Comparison of ENCODE assay signal across 27 cellular contexts in genomic region chr2:172753610-172754009, GRCh38. TPM values are rescaled to one million over a fixed set of nuclear protein-coding genes. Genes with fewer than 3 reads are reported as not detected.
DNase-seq lines count a peak whose midpoint lies in the region; ATAC-seq, FAIRE-seq and TF ChIP-seq lines count a peak whose summit lies in the region.
"Had no signal": no experiment of that assay in that cellular context is flagged by ENCODE, and none has a peak within 500 bp of the region (broad histone marks: within the 10 kb centered on the region; RNA-seq: fewer than 3 reads in every experiment).

No MANE protein-coding gene starts in this region.

- H3K36me3 ChIP-seq in pancreas: no peaks in the 10 kb centered on the region
- H3K36me3 ChIP-seq: BLaER1 treated with 17β-estradiol and CSF1 and Interleukin-3, amounts not matched to agents 10 nM and 100 nM; Peyer's patch had no signal

- no peaks in the 10 kb centered on the region for H3K9me3 ChIP-seq in pancreas
- H3K9me3 ChIP-seq: A549, Peyer's patch had no signal

- 82 to 83% methylated on average over 3 of the region's 3 CpGs for WGBS in pancreas, 2 donors

- no peaks in the 10 kb centered on the region for H3K4me1 Mint-ChIP-seq in type B pancreatic cell (ENCODE audit: unreplicated experiment)
- H3K4me1 Mint-ChIP-seq: CD8-positive, alpha-beta memory T cell; T-cell had no signal

- no peak for TF ChIP-seq CTCF in pancreas (IDR thresholded peaks at IDR 0.05)
- TF ChIP-seq CTCF in type B pancreatic cell (conservative IDR thresholded peaks at IDR 0.05): no peak

- intact Hi-C loops in pancreas (cut with DNase I): no loop called here

- FAIRE-seq in pancreas (lab: Jason Lieb, UNC): peak; percentile 26
- FAIRE-seq: A549, GM19239 had no signal

- H3K4me1 ChIP-seq in pancreas: no peaks in the 10 kb centered on the region
- H3K4me1 ChIP-seq: A549; BLaER1 treated with 17β-estradiol and CSF1 and Interleukin-3, amounts not matched to agents 10 nM and 100 nM; Peyer's patch had no signal

- ATAC-seq in pancreas: no peak
- ATAC-seq: A549, HCT116, Right ventricle myocardium inferior, T-cell had no signal

- H3K27me3 Mint-ChIP-seq in type B pancreatic cell: no peaks in the 10 kb centered on the region

- H3K36me3 Mint-ChIP-seq in type B pancreatic cell: no peaks in the 10 kb centered on the region
- H3K36me3 Mint-ChIP-seq: IgD-negative memory B cell, T-cell had no signal

- H3K27ac ChIP-seq in pancreas (no peak overlapping the region), substantia nigra (ENCODE audit: low read depth, low read length, poor library complexity, severe bottlenecking) (no peak overlapping the region)
- H3K27ac ChIP-seq: A549; BLaER1 treated with 17β-estradiol and CSF1 and Interleukin-3, amounts not matched to agents 10 nM and 100 nM; Peyer's patch; SK-N-MC had no signal

- no peaks in the 10 kb centered on the region for H3K9me3 Mint-ChIP-seq in type B pancreatic cell
- H3K9me3 Mint-ChIP-seq: T-cell had no signal

- peak; percentile 11 for DNase-seq in SIG-M5 treated with dmso at 0.1 percent for 504 hours (lab: John Stamatoyannopoulos, UW; ENCODE audit: unreplicated experiment)
- DNase-seq in SIG-M5 (lab: John Stamatoyannopoulos, UW): no peak
- peak; percentile 44 for DNase-seq in MV-4-11 (lab: John Stamatoyannopoulos, UW)
- DNase-seq in OCI-M1 (lab: John Stamatoyannopoulos, UW): peak; percentile 77
- no peak for DNase-seq in pancreas
- no peak for DNase-seq in NCI-H2227 treated with DMSO at 0.1 percent for 48 hours (lab: John Stamatoyannopoulos, UW)
- no peak for DNase-seq in substantia nigra (lab: John Stamatoyannopoulos, UW)
- DNase-seq in type B pancreatic cell (ENCODE audit: extremely low spot score, unreplicated experiment): no peak
- DNase-seq: CD8-positive, alpha-beta memory T cell; DMS79; GOT3; NCI-H1048; NCI-H1436 treated with DMSO at 0.1 percent for 48 hours; NCI-H2029; NCI-H2171; NCI-H446 treated with DMSO at 0.1 percent for 48 hours; NCI-H82; Peyer's patch; T-cell; T-helper 9 cell had no signal

- H3K27me3 ChIP-seq in pancreas: no peaks in the 10 kb centered on the region
- H3K27me3 ChIP-seq: BLaER1 treated with 17β-estradiol and CSF1 and Interleukin-3, amounts not matched to agents 10 nM and 100 nM; Peyer's patch had no signal

- no peak overlapping the region for H3K27ac Mint-ChIP-seq in type B pancreatic cell
- H3K27ac Mint-ChIP-seq: CD8-positive, alpha-beta memory T cell; IgD-negative memory B cell; T-cell had no signal

- H3K4me3 ChIP-seq in pancreas: no peak overlapping the region
- H3K4me3 ChIP-seq: A549; BLaER1 treated with 17β-estradiol and CSF1 and Interleukin-3, amounts not matched to agents 10 nM and 100 nM; Peyer's patch; SK-N-MC had no signal

- no peak overlapping the region for H3K4me3 Mint-ChIP-seq in type B pancreatic cell
- H3K4me3 Mint-ChIP-seq: CD8-positive, alpha-beta memory T cell; IgD-negative memory B cell; T-cell had no signal

RNA-seq across cellular contexts. Expression of gene RAPGEF4, which starts 18.0 kb away (rescaled TPM):
- 1 to 10 TPM; 2.9 to 9.0 (median 5.1) TPM for total RNA-seq in pancreas
- 1 to 10 TPM; 2.1 to 7.0 TPM for polyA plus RNA-seq in pancreas
- total RNA-seq in type B pancreatic cell (ENCODE audit: low replicate concordance): 4.3 and 4.4 TPM in 2 replicates
- total RNA-seq: CD8-positive, alpha-beta memory T cell had no signal
- polyA plus RNA-seq: CD8-positive, alpha-beta memory T cell; IgD-negative memory B cell had no signal

Comparison
In these comparisons a context has a peak if more than half of its experiments do, and no peak if none do; other contexts are left out.
1. DNase-seq: peak in SIG-M5 treated with dmso at 0.1 percent for 504 hours (single experiment), MV-4-11 (single experiment) and OCI-M1 (single experiment); none in SIG-M5 (single experiment), pancreas (0 of 6), NCI-H2227 treated with DMSO at 0.1 percent for 48 hours (single experiment), substantia nigra (0 of 49) and type B pancreatic cell (single experiment).